ENCODE assay signal across 29 cellular contexts in genomic region chr9:92619601-92620300, GRCh38. TPM values are rescaled to one million over a fixed set of nuclear protein-coding genes. Genes with fewer than 3 reads are reported as not detected.
A peak's percentile ranks its signal among the peaks of the same experiment; 100 is the strongest.
DNase-seq lines count a peak whose midpoint lies in the region; ATAC-seq, FAIRE-seq and TF ChIP-seq lines count a peak whose summit lies in the region.
"Had no signal": no experiment of that assay in that cellular context is flagged by ENCODE, and none has a peak within 500 bp of the region (broad histone marks: within the 10 kb centered on the region; RNA-seq: fewer than 3 reads in every experiment).

No MANE protein-coding gene starts in this region.

- in situ Hi-C loops in IMR-90 (cut with MboI; ENCODE audit: low sequenced_read_pairs) (no loop called here), K562 (cut with MboI) (no loop called here)

- no peaks in the 10 kb centered on the region for H4K20me1 ChIP-seq in IMR-90 (ENCODE audit: insufficient read depth, low read length)
- 0 out of 2 replicates have a peak, but pooled peaks cover 4% of the 10 kb centered on the region for H4K20me1 ChIP-seq in K562 (replicated peaks; ENCODE audit: control insufficient read depth, insufficient read depth, low read length)

- 87% methylated on average over 14 of the region's 24 CpGs; no CpG with 5 or more reads in 1 of the 2 experiments for WGBS in IMR-90 (ENCODE audit: extremely low coverage in 2 of 2, insufficient read length in 1 of 2), 2 experiments
- WGBS in K562 (ENCODE audit: insufficient coverage, low coverage, missing lambda C conversion rate): 95% methylated on average over 17 of the region's 24 CpGs

- H4K5ac ChIP-seq in IMR-90 (ENCODE audit: low read depth, low read length): no peak overlapping the region

- H2AFZ ChIP-seq in IMR-90 (replicated peaks; ENCODE audit: low read length, poor library complexity) (no peak overlapping the region), K562 (ENCODE audit: low read depth, low read length) (no peak overlapping the region)
- H2AFZ ChIP-seq: PC-9 had no signal

- no peak for TF ChIP-seq RAD21 in IMR-90 (IDR thresholded peaks at IDR 0.05; ENCODE audit: low read length)
- TF ChIP-seq RAD21 in K562 (CRISPR knock-in tag; conservative IDR thresholded peaks at IDR 0.05 in 1 of 2, IDR thresholded peaks at IDR 0.05 in 1 of 2): no peak

- no peak overlapping the region for H2BK120ac ChIP-seq in IMR-90 (ENCODE audit: low read depth, low read length)

- no peak overlapping the region for H2BK20ac ChIP-seq in IMR-90 (ENCODE audit: low read depth, low read length)

- H3K9me1 ChIP-seq in IMR-90 (ENCODE audit: insufficient read depth, low read length): peaks cover 24% of the 10 kb centered on the region; the same call in 1 of the 2 replicates
- H3K9me1 ChIP-seq in K562 (ENCODE audit: control insufficient read depth, insufficient read depth, low read length): no peaks in the 10 kb centered on the region

- TF ChIP-seq POLR2A in IMR-90 (IDR thresholded peaks at IDR 0.05; ENCODE audit: low read depth, low read length) (no peak), K562 (conservative IDR thresholded peaks at IDR 0.05) (no peak)

- H3K79me2 ChIP-seq in K562 (ENCODE audit: control insufficient read depth, insufficient read depth, low read length): no peaks in the 10 kb centered on the region

- no peak overlapping the region for H3K4ac ChIP-seq in IMR-90 (ENCODE audit: low read depth, low read length)

- no peak overlapping the region for H3K56ac ChIP-seq in IMR-90 (ENCODE audit: extremely low read depth, insufficient read depth, low read length)

- H3K9ac ChIP-seq in IMR-90 (ENCODE audit: low read depth, low read length) (no peak overlapping the region), K562 (ENCODE audit: insufficient read depth in 1 of 2, low read depth in 2 of 2, low read length in 2 of 2) (no peak overlapping the region; a peak in 1 of 4 replicates), stomach smooth muscle (ENCODE audit: low read length in 2 of 2) (no peak overlapping the region)
- H3K9ac ChIP-seq: BLaER1 treated with 17β-estradiol and CSF1 and Interleukin-3, amounts not matched to agents 10 nM and 100 nM; KMS-11 had no signal

- H3K4me2 ChIP-seq in IMR-90 (ENCODE audit: low read depth, low read length) (no peak overlapping the region), K562 (ENCODE audit: insufficient read depth, low read length) (no peak overlapping the region)
- H3K4me2 ChIP-seq: BLaER1 treated with 17β-estradiol and CSF1 and Interleukin-3, amounts not matched to agents 10 nM and 100 nM; KMS-11; PC-9 had no signal

- no peak for TF ChIP-seq CTCF in IMR-90 (conservative IDR thresholded peaks at IDR 0.05; ENCODE audit: low read depth, low read length)
- no peak for TF ChIP-seq CTCF in K562 (IDR thresholded peaks at IDR 0.05 in 2 of 3, conservative IDR thresholded peaks at IDR 0.05 in 1 of 3; ENCODE audit: insufficient read depth in 2 of 3, low read depth in 1 of 3, low read length in 3 of 3)

- H3K18ac ChIP-seq in IMR-90 (ENCODE audit: low read depth, low read length): no peak overlapping the region

- no peak for TF ChIP-seq EP300 in K562 (IDR thresholded peaks at IDR 0.05; ENCODE audit: low read length)

- no peak overlapping the region for H2AK5ac ChIP-seq in IMR-90 (ENCODE audit: low read depth, low read length)

- H4K8ac ChIP-seq in IMR-90 (ENCODE audit: low read depth in 2 of 2, low read length in 2 of 2): no peak overlapping the region

- H3K14ac ChIP-seq in IMR-90 (replicated peaks; ENCODE audit: low read depth, low read length): no peak overlapping the region

- no peaks in the 10 kb centered on the region for H3K27me3 ChIP-seq in IMR-90 (ENCODE audit: control insufficient read depth, insufficient read depth, low read length)
- H3K27me3 ChIP-seq in K562 (ENCODE audit: control insufficient read depth in 2 of 2, insufficient read depth in 2 of 2, low read length in 2 of 2): no peaks in the 10 kb centered on the region
- no peaks in the 10 kb centered on the region for H3K27me3 ChIP-seq in stomach smooth muscle (ENCODE audit: control insufficient read depth in 1 of 2, insufficient read depth in 2 of 2, low read length in 2 of 2)
- H3K27me3 ChIP-seq: BLaER1 treated with 17β-estradiol and CSF1 and Interleukin-3, amounts not matched to agents 10 nM and 100 nM had no signal

- H3K27ac ChIP-seq in IMR-90 (ENCODE audit: insufficient read depth, low read length): no peak overlapping the region
- no peak overlapping the region for H3K27ac ChIP-seq in K562 (ENCODE audit: extremely low read depth, low read depth, low read length)
- peak overlapping the region; percentile 92 for H3K27ac ChIP-seq in stomach smooth muscle (ENCODE audit: low read length)
- H3K27ac ChIP-seq: BLaER1 treated with 17β-estradiol and CSF1 and Interleukin-3, amounts not matched to agents 10 nM and 100 nM; KMS-11; PC-9 had no signal

- ATAC-seq in IMR-90 (ENCODE audit: low read depth) (no peak), K562 (no peak)
- ATAC-seq: SK-N-SH treated with all-trans-retinoic acid at 6 μM for 48 hours had no signal

- H3K9me3 ChIP-seq in IMR-90 (ENCODE audit: control insufficient read depth, insufficient read depth, low read length) (no peaks in the 10 kb centered on the region), K562 (replicated peaks; ENCODE audit: control insufficient read depth, insufficient read depth, low read depth, low read length) (no peaks in the 10 kb centered on the region), stomach smooth muscle (ENCODE audit: control insufficient read depth in 2 of 2, low read length in 2 of 2) (no peaks in the 10 kb centered on the region)
- H3K9me3 ChIP-seq: BLaER1 treated with 17β-estradiol and CSF1 and Interleukin-3, amounts not matched to agents 10 nM and 100 nM had no signal

- dilution Hi-C loops in IMR-90 (cut with HindIII; ENCODE audit: low sequenced_read_pairs, unreplicated experiment): no loop called here

- CTCF ChIA-PET in IMR-90 (lab: Yijun Ruan, JAX) (no interaction called here), K562 (lab: Yijun Ruan, JAX; ENCODE audit: low intra/inter-chr PET ratio) (no interaction called here)

- H3K23ac ChIP-seq in IMR-90 (ENCODE audit: low read depth, low read length): peak overlapping the region; percentile 71; the same call in 1 of the 2 replicates

- peaks cover 36% of the 10 kb centered on the region for H3K36me3 ChIP-seq in IMR-90 (ENCODE audit: control insufficient read depth, insufficient read depth, low read length)
- H3K36me3 ChIP-seq in K562 (ENCODE audit: control insufficient read depth, insufficient read depth, low read length): peaks cover 80% of the 10 kb centered on the region
- peaks cover 5 to 11% of the 10 kb centered on the region in 2 donors for H3K36me3 ChIP-seq in stomach smooth muscle (ENCODE audit: control insufficient read depth in 2 of 2, insufficient read depth in 2 of 2, low read length in 2 of 2)

- H2AK9ac ChIP-seq in IMR-90 (replicated peaks; ENCODE audit: low read depth, low read length, poor library complexity): no peak overlapping the region

- BruUV-seq in IMR-90 (replicated peaks; lab: Mats Ljungman, UMichigan) (no TSS peak), K562 (replicated peaks; lab: Mats Ljungman, UMichigan) (no TSS peak)

- DNase-seq in IMR-90: no peak
- DNase-seq in K562 (ENCODE audit: extremely low read depth in 1 of 4, low spot score in 3 of 4): no peak
- peak; percentile 79 for DNase-seq in mesenteric fat pad (ENCODE audit: low spot score)
- DNase-seq in NCI-H1417 treated with DMSO at 0.1 percent for 48 hours (lab: John Stamatoyannopoulos, UW): no peak
- DNase-seq in nucleus accumbens (lab: John Stamatoyannopoulos, UW): no peak
- DNase-seq in HPDE6-E6E7 (ENCODE audit: extremely low spot score): no peak
- no peak for DNase-seq in NCI-H128 (lab: John Stamatoyannopoulos, UW; ENCODE audit: unreplicated experiment)
- DNase-seq: activated CD4-positive, alpha-beta memory T cell treated with anti-CD3 and anti-CD28 coated beads for 36 hours; activated CD4-positive, alpha-beta T cell treated with anti-CD3 and anti-CD28 coated beads for 1 hour; activated CD8-positive, alpha-beta memory T cell treated with anti-CD3 and anti-CD28 coated beads, Interleukin-2, amount 50 U/mL, for 48 hours; activated naive CD4-positive, alpha-beta T cell treated with anti-CD3 and anti-CD28 coated beads for 36 hours; COR-L47; immature natural killer cell; left cardiac atrium; MM.1S; NCI-H1417; NCI-H2081; NCI-H226; NCI-H526 treated with DMSO at 0.1 percent for 48 hours; PC-9; Right ventricle myocardium superior; stimulated activated CD4-positive, alpha-beta T cell treated with anti-CD3 and anti-CD28 coated beads, Interleukin-4, amount 100 ng/mL, for 1 hour; trophoblast cell had no signal

- intact Hi-C loops in IMR-90 (cut with micrococcal nuclease) (no loop called here), K562 (cut with micrococcal nuclease) (no loop called here)

- peaks cover 5 to 11% of the 10 kb centered on the region in 2 experiments; a peak in 3 of 4 replicates for H3K79me1 ChIP-seq in IMR-90 (ENCODE audit: low read depth in 1 of 2, low read length in 2 of 2)

- H4K91ac ChIP-seq in IMR-90 (ENCODE audit: insufficient read depth, low read depth, low read length): no peak overlapping the region

- no peak for FAIRE-seq in K562 (lab: Jason Lieb, UNC)
- FAIRE-seq: G401.6, HTR-8/SVneo had no signal

- H3K4me1 ChIP-seq in IMR-90 (ENCODE audit: control insufficient read depth, insufficient read depth, low read length) (peaks cover 14% of the 10 kb centered on the region; the same call in 1 of the 2 replicates), K562 (replicated peaks in 1 of 2; ENCODE audit: control insufficient read depth in 2 of 2, insufficient read depth in 2 of 2, low read length in 2 of 2) (peaks cover 0 to 3% of the 10 kb centered on the region in 2 experiments; a peak in 1 of 5 replicates), stomach smooth muscle (ENCODE audit: control insufficient read depth, insufficient read depth, low read length) (peaks cover 58% of the 10 kb centered on the region)

- no peak overlapping the region for H2BK15ac ChIP-seq in IMR-90 (ENCODE audit: low read depth, low read length)

- H3K4me3 ChIP-seq in IMR-90 (ENCODE audit: insufficient read depth, low read depth, low read length) (no peak overlapping the region), K562 (no peak overlapping the region), stomach smooth muscle (ENCODE audit: low read length in 2 of 2) (peak overlapping the region in 1 of 2 donors; percentile 3)
- H3K4me3 ChIP-seq: BLaER1 treated with 17β-estradiol and CSF1 and Interleukin-3, amounts not matched to agents 10 nM and 100 nM; PC-9 had no signal

- POLR2A ChIA-PET in IMR-90 (lab: Charles Lee; ENCODE audit: unreplicated experiment): no interaction called here
- POLR2A ChIA-PET in K562 (lab: Yijun Ruan, JAX): interaction anchor here (0.6 kb wide), 1 partner anchor 295 kb away, joined by 3 read pairs; no protein-coding TSS in a partner anchor

- no peak overlapping the region for H2BK5ac ChIP-seq in IMR-90 (ENCODE audit: low read depth, low read length, poor library complexity, severe bottlenecking)

RNA-seq across cellular contexts. Expression of gene IPPK, which starts 50.2 kb away (rescaled TPM):
- total RNA-seq in IMR-90 (2012; rRNA removed) (25.1 and 27.5 TPM in 2 replicates), K562 (2014; rRNA removed) (11.2 and 11.3 TPM in 2 replicates), K562 (2014; rRNA removed; fragmentation: Illumina TruSeq; extraction: Trizol) (14.2 and 14.5 TPM in 2 replicates), K562 (2015; rRNA removed; fragmentation: Illumina TruSeq; extraction: Trizol) (11.1 and 11.2 TPM in 2 replicates), K562 (2021) (9.7 and 11.1 TPM in 2 replicates), mesenteric fat pad (10.1 TPM)
- polyA plus RNA-seq in IMR-90 (2012; rRNA removed) (25.3 and 26.8 TPM in 2 replicates), K562 (2011; rRNA removed) (21.1 and 22.2 TPM in 2 replicates), K562 (2014; fragmentation: Illumina TruSeq; extraction: Trizol) (15.2 and 16.0 TPM in 2 replicates), K562 (2014; fragmentation: Nextera tagmentation; extraction: Ambion mirVana) (1 to 10 TPM; 3.1 TPM), K562 (2014; rRNA removed) (10.9 and 13.0 TPM in 2 replicates)
- polyA plus RNA-seq in IMR-90 (2012; cell fraction: cytosol; rRNA removed): 12.5 and 13.1 TPM in 2 replicates
- polyA plus RNA-seq in IMR-90 (2012; cell fraction: nucleus; rRNA removed; ENCODE audit: low replicate concordance): 40.6 and 52.6 TPM in 2 replicates
- 42.1 and 46.0 TPM in 2 replicates for total RNA-seq in K562 (2011; cell fraction: chromatin; rRNA removed; ENCODE audit: low replicate concordance)
- total RNA-seq in K562 (2011; cell fraction: nucleolus; rRNA removed): 27.7 and 28.2 TPM in 2 replicates
- 26.2 and 30.0 TPM in 2 replicates for total RNA-seq in K562 (2011; cell fraction: nucleoplasm; rRNA removed)
- polyA plus RNA-seq in K562 (2011; cell fraction: cytosol; rRNA removed): 19.0 and 20.1 TPM in 2 replicates
- polyA plus RNA-seq in K562 (2011; cell fraction: nucleus; rRNA removed): 58.7 and 61.8 TPM in 2 replicates
- polyA plus RNA-seq in K562 (2012): 8.4 and 9.4 TPM in 2 replicates
- 31.1 and 42.9 TPM in 2 replicates for polyA minus RNA-seq in K562 (2011; rRNA and poly(A)+ RNA removed)
- polyA minus RNA-seq in K562 (2011; cell fraction: cytosol; rRNA and poly(A)+ RNA removed): 11.0 and 13.6 TPM in 2 replicates
- 10.8 and 11.0 TPM in 2 replicates for polyA minus RNA-seq in K562 (2011; cell fraction: nucleus; rRNA and poly(A)+ RNA removed)
